1 cellular context compared by ENCODE assay signal in the genomic region with DNA sequence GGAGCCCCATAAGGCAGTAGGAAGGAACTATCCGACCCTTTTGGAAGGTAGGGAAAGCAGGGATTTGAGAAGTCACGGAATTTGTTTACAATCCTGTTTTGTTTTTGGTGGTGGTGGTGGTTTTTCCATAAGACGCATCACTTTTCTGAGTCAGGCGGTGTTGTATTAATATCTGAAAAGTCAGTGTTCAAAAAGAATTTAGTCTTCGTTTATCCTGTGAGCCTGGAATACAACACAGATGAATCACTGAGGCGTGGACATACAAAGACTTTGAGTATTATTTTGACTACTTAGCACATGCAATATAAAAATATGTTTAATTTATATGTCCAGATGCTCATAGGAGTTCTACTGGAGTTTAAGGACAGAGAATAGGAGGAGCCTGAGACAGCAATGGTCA.
TF ChIP-seq lines count a peak whose summit lies in the region.

No MANE protein-coding gene starts in this region.

TF ChIP-seq in GM12878, 131 proteins besides CTCF, POLR2A, EP300 and RAD21:
- TF ChIP-seq LARP7 (IDR thresholded peaks at IDR 0.05) = no peak
- TF ChIP-seq, protein P1, sequence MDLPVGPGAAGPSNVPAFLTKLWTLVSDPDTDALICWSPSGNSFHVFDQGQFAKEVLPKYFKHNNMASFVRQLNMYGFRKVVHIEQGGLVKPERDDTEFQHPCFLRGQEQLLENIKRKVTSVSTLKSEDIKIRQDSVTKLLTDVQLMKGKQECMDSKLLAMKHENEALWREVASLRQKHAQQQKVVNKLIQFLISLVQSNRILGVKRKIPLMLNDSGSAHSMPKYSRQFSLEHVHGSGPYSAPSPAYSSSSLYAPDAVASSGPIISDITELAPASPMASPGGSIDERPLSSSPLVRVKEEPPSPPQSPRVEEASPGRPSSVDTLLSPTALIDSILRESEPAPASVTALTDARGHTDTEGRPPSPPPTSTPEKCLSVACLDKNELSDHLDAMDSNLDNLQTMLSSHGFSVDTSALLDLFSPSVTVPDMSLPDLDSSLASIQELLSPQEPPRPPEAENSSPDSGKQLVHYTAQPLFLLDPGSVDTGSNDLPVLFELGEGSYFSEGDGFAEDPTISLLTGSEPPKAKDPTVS (IDR thresholded peaks at IDR 0.05; ENCODE audit: low read depth, low read length) = no peak
- TF ChIP-seq BRCA1 (IDR thresholded peaks at IDR 0.05; ENCODE audit: low read depth, low read length) = no peak
- TF ChIP-seq, protein P2, sequence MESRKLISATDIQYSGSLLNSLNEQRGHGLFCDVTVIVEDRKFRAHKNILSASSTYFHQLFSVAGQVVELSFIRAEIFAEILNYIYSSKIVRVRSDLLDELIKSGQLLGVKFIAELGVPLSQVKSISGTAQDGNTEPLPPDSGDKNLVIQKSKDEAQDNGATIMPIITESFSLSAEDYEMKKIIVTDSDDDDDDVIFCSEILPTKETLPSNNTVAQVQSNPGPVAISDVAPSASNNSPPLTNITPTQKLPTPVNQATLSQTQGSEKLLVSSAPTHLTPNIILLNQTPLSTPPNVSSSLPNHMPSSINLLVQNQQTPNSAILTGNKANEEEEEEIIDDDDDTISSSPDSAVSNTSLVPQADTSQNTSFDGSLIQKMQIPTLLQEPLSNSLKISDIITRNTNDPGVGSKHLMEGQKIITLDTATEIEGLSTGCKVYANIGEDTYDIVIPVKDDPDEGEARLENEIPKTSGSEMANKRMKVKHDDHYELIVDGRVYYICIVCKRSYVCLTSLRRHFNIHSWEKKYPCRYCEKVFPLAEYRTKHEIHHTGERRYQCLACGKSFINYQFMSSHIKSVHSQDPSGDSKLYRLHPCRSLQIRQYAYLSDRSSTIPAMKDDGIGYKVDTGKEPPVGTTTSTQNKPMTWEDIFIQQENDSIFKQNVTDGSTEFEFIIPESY (IDR thresholded peaks at IDR 0.05) = no peak
- TF ChIP-seq SIX5 (IDR thresholded peaks at IDR 0.05; ENCODE audit: low read depth, low read length, severe bottlenecking) = no peak
- TF ChIP-seq, protein P3, sequence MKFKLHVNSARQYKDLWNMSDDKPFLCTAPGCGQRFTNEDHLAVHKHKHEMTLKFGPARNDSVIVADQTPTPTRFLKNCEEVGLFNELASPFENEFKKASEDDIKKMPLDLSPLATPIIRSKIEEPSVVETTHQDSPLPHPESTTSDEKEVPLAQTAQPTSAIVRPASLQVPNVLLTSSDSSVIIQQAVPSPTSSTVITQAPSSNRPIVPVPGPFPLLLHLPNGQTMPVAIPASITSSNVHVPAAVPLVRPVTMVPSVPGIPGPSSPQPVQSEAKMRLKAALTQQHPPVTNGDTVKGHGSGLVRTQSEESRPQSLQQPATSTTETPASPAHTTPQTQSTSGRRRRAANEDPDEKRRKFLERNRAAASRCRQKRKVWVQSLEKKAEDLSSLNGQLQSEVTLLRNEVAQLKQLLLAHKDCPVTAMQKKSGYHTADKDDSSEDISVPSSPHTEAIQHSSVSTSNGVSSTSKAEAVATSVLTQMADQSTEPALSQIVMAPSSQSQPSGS (IDR thresholded peaks at IDR 0.05; ENCODE audit: low read length) = no peak
- TF ChIP-seq MEF2A (IDR thresholded peaks at IDR 0.05; ENCODE audit: insufficient read depth, low read depth, low read length) = no peak
